In the genomic region with DNA sequence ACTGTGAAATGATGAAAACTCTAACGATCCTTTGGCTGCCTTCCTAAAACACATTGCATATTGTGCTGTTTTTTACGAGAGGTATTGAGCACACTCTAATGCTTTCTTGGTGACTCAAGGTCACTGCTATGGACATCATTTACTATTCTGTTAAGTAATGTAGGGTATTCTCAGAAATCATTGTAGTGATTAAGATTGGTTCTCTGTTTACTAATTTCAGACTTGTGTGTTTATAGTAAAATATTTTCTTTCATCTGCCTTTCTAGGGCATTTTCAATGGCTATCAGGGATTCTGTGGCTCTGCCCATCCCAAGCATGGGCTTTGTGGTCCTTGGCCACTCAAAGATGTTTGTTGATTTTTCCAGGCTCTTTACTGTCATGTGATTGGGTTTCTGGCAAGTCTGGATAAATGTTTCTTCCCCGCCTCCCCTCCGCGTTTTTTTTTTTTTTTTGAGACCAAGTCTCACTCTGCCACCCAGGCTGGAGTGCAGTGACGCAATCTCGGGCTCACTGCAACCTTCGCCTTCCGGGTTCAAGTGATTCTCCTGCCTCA, we compare ENCODE assay signal across 14 cellular contexts. TPM values are rescaled to one million over a fixed set of nuclear protein-coding genes. Genes with fewer than 3 reads are reported as not detected.
A peak's percentile ranks its signal among the peaks of the same experiment; 100 is the strongest.
DNase-seq lines count a peak whose midpoint lies in the region; ATAC-seq and TF ChIP-seq lines count a peak whose summit lies in the region.
"Had no signal": no experiment of that assay in that cellular context is flagged by ENCODE, and none has a peak within 500 bp of the region (broad histone marks: within the 10 kb centered on the region; RNA-seq: fewer than 3 reads in every experiment).

No MANE protein-coding gene starts in this region.

- peaks cover 31% of the 10 kb centered on the region for H3K79me2 ChIP-seq in GM23248 (ENCODE audit: insufficient read depth)

- H3K4me1 Mint-ChIP-seq in immature natural killer cell, result peaks cover 42 to 71% of the 10 kb centered on the region in 2 donors
- H3K4me1 Mint-ChIP-seq in CD14-positive monocyte, result no peaks in the 10 kb centered on the region

- peaks cover 11 to 42% (median 20%) of the 10 kb centered on the region in 3 donors for H3K36me3 Mint-ChIP-seq in immature natural killer cell
- H3K36me3 Mint-ChIP-seq in CD14-positive monocyte, result peaks cover 65 to 78% of the 10 kb centered on the region in 2 donors

- no peak overlapping the region for H3K9ac ChIP-seq in GM23248

- TF ChIP-seq CTCF in WERI-Rb-1 (IDR thresholded peaks at IDR 0.05; ENCODE audit: low read depth, low read length) (no peak), CD14-positive monocyte (IDR thresholded peaks at IDR 0.05) (no peak)

- H3K27me3 Mint-ChIP-seq in immature natural killer cell (ENCODE audit: low read depth in 3 of 3) (peaks cover 0 to 10% (median 5%) of the 10 kb centered on the region in 3 donors), CD14-positive monocyte (ENCODE audit: low read depth in 3 of 3) (no peaks in the 10 kb centered on the region)

- peak overlapping the region; percentile 26 to 99 (median 62) for H3K27ac Mint-ChIP-seq in immature natural killer cell
- peak overlapping the region in 3 of 7 donors; percentile 14 to 50 (median 50) for H3K27ac Mint-ChIP-seq in CD14-positive monocyte
- H3K27ac Mint-ChIP-seq: endodermal cell had no signal

- H3K4me2 ChIP-seq in GM23248 (ENCODE audit: unreplicated experiment), result peak overlapping the region; percentile 5

- peaks cover 10% of the 10 kb centered on the region; the same call in 1 of the 2 replicates for H3K36me3 ChIP-seq in GM23248 (ENCODE audit: low read depth)
- peaks cover 7% of the 10 kb centered on the region for H3K36me3 ChIP-seq in WERI-Rb-1

- peaks cover 22% of the 10 kb centered on the region for H3F3A ChIP-seq in GM23248 (ENCODE audit: insufficient read depth)

- peaks cover 10% of the 10 kb centered on the region for H3K4me1 ChIP-seq in GM23248 (ENCODE audit: insufficient read depth)

- peak; percentile 36 for DNase-seq in AG08396 (ENCODE audit: low spot score)
- peak; percentile 75 for DNase-seq in GM23248
- DNase-seq in WERI-Rb-1, result no peak
- DNase-seq in immature natural killer cell, result no peak
- no peak for DNase-seq in OCI-M2 (lab: John Stamatoyannopoulos, UW; ENCODE audit: unreplicated experiment)
- no peak for DNase-seq in CD14-positive monocyte (ENCODE audit: low spot score)
- DNase-seq: activated naive CD4-positive, alpha-beta T cell treated with anti-CD3 and anti-CD28 coated beads, Interleukin-2, amount 50 U/mL, for 16 hours; Calu3; endodermal cell; NCI-H2081 treated with DMSO at 0.1 percent for 48 hours; Right ventricle myocardium superior; stimulated activated naive CD4-positive, alpha-beta T cell had no signal

- no peaks in the 10 kb centered on the region for H4K20me1 ChIP-seq in GM23248 (ENCODE audit: insufficient read depth)

- H3K27me3 ChIP-seq in GM23248 (replicated peaks; ENCODE audit: insufficient read depth), result no peaks in the 10 kb centered on the region
- H3K27me3 ChIP-seq in WERI-Rb-1 (ENCODE audit: insufficient read depth, low read depth, severe bottlenecking), result no peaks in the 10 kb centered on the region

- in situ Hi-C loops in GM23248 (cut with MboI), result no loop called here

- H3K4me3 ChIP-seq in GM23248 (no peak overlapping the region), WERI-Rb-1 (ENCODE audit: low read depth, low read length) (no peak overlapping the region)

- H3K9me3 ChIP-seq in GM23248 (ENCODE audit: low read depth) (no peaks in the 10 kb centered on the region), WERI-Rb-1 (ENCODE audit: severe bottlenecking) (peaks cover 3% of the 10 kb centered on the region)

- H2AFZ ChIP-seq in GM23248, result no peak overlapping the region

- ATAC-seq in GM21423 (IDR thresholded peaks at IDR 0.05; ENCODE audit: unreplicated experiment), result no peak
- no peak for ATAC-seq in HG03432 (IDR thresholded peaks at IDR 0.05; ENCODE audit: unreplicated experiment)

- H3K9me2 ChIP-seq in GM23248 (ENCODE audit: insufficient read depth), result no peaks in the 10 kb centered on the region

- 59 to 68% methylated on average over 6 to 9 of the region's 9 CpGs for WGBS in GM23248 (ENCODE audit: low coverage in 1 of 2, low lambda C conversion rate in 2 of 2, missing lambda C conversion rate in 2 of 2), 2 experiments

- H3K4me3 Mint-ChIP-seq in immature natural killer cell (peak overlapping the region in 1 of 5 donors; percentile 8), CD14-positive monocyte (no peak overlapping the region)
- H3K4me3 Mint-ChIP-seq: endodermal cell had no signal

- H3K27ac ChIP-seq in GM23248, result peak overlapping the region; percentile 19; the same call in 1 of the 2 replicates
- peak overlapping the region; percentile 71 for H3K27ac ChIP-seq in WERI-Rb-1

- H3K9me3 Mint-ChIP-seq in immature natural killer cell, result no peaks in the 10 kb centered on the region
- peaks cover 0 to 8% (median 0%) of the 10 kb centered on the region in 7 donors for H3K9me3 Mint-ChIP-seq in CD14-positive monocyte

- intact Hi-C loops in CD14-positive monocyte (cut with micrococcal nuclease), result no loop called here

RNA-seq across cellular contexts. Expression of a gene that starts 29.3 kb away (rescaled TPM):
- 61.5 and 88.7 TPM in 2 replicates for total RNA-seq in GM23248 (2014; rRNA removed; shearing (Covaris generic))
- polyA plus RNA-seq in GM23248 (2016; fragmentation: Nextera tagmentation; extraction: Ambion mirVana) (121 and 129 TPM in 2 replicates), immature natural killer cell (100 to 1,000 TPM; 274 to 339 (median 323) TPM), CD14-positive monocyte (100 to 1,000 TPM; 117 to 120 TPM)

Comparison
In these comparisons a context has a peak if more than half of its experiments do, and no peak if none do; other contexts are left out.
1. DNase-seq: peak in AG08396 (single experiment) and GM23248 (single experiment); none in WERI-Rb-1 (single experiment), immature natural killer cell (0 of 3), OCI-M2 (single experiment) and CD14-positive monocyte (single experiment).